In the genomic region with DNA sequence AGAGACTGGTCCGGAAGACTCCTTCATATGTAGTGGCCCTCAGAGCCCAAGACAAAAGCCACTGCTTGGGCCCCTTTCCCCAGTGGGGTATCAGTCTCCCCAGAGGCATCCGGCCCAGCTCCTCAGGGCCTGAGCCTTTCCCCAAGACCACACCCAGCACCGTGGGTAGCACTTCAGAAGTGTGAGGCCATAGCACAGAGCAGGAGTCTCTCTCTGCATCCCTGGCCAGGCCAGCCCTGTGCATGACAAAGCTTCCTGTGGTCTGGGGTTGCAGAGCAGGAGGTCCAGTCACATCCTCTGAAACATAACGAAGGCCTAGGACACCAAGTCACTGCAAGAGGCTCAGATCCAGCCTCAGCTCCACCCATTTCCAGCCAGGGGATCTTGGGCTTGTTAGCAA, we compare ENCODE assay signal across 34 cellular contexts. TPM values are rescaled to one million over a fixed set of nuclear protein-coding genes. Genes with fewer than 3 reads are reported as not detected.
"Had no signal": no experiment of that assay in that cellular context is flagged by ENCODE, and none has a peak within 500 bp of the region (broad histone marks: within the 10 kb centered on the region; RNA-seq: fewer than 3 reads in every experiment).

No MANE protein-coding gene starts in this region.

- H3K9me3 Mint-ChIP-seq: activated CD4-positive, alpha-beta T cell treated with anti-CD3 and anti-CD28 coated beads, Interleukin-2, amount 10 ng/mL, durations not matched to agents 24 days and 14 days; activated naive CD4-positive, alpha-beta T cell treated with anti-CD3 and anti-CD28 coated beads for 36 hours; activated naive CD4-positive, alpha-beta T cell treated with anti-CD3 and anti-CD28 coated beads, Interleukin-2, amount 50 U/mL, for 24 hours; activated naive CD8-positive, alpha-beta T cell treated with anti-CD3 and anti-CD28 coated beads for 36 hours; activated naive CD8-positive, alpha-beta T cell treated with anti-CD3 and anti-CD28 coated beads, Interleukin-2, amount 50 U/mL, for 24 hours; activated T-helper 1 cell treated with anti-CD3 and anti-CD28 coated beads, Interleukin-12 subunit alpha, Interleukin-12 subunit beta, Interleukin-2, Interleukin-4 antibody, amounts not matched to agents 30 ng/mL and 10 ng/mL and 1 ng/mL, durations not matched to agents 14 hours and 24 hours and 36 hours; activated T-helper 2 cell treated with anti-CD3 and anti-CD28 coated beads, Interferon-gamma antibody, Interleukin-2, Interleukin-4, amounts not matched to agents 10 μg/mL and 5 μg/mL and 100 μg/mL, durations not matched to agents 14 hours and 24 hours and 36 hours; central memory CD8-positive, alpha-beta T cell had no signal

- DNase-seq: activated CD4-positive, alpha-beta memory T cell treated with anti-CD3 and anti-CD28 coated beads for 36 hours; activated CD4-positive, alpha-beta T cell treated with anti-CD3 and anti-CD28 coated beads for 36 hours; activated CD4-positive, alpha-beta T cell treated with anti-CD3 and anti-CD28 coated beads, Interleukin-2, amount 10 ng/mL, durations not matched to agents 24 days and 14 days; activated CD4-positive, CD25-positive, alpha-beta regulatory T cell; activated CD4-positive, CD25-positive, alpha-beta regulatory T cell treated with anti-CD3 and anti-CD28 coated beads, Interleukin-2, amount 50 U/mL, for 72 hours; activated CD8-positive, alpha-beta memory T cell treated with anti-CD3 and anti-CD28 coated beads, Interleukin-2, amount 10 ng/mL, durations not matched to agents 7 days and 5 days; activated CD8-positive, alpha-beta memory T cell treated with anti-CD3 and anti-CD28 coated beads, Interleukin-2, amount 50 U/mL, for 4 hours; activated CD8-positive, alpha-beta T cell treated with anti-CD3 and anti-CD28 coated beads, Interleukin-2, amount 10 ng/mL, durations not matched to agents 7 days and 5 days; activated effector memory CD4-positive, alpha-beta T cell treated with anti-CD3 and anti-CD28 coated beads, Interleukin-2, amount 50 U/mL, for 16 hours; activated naive CD4-positive, alpha-beta T cell treated with anti-CD3 and anti-CD28 coated beads for 36 hours; activated naive CD8-positive, alpha-beta T cell treated with anti-CD3 and anti-CD28 coated beads for 36 hours; activated naive CD8-positive, alpha-beta T cell treated with anti-CD3 and anti-CD28 coated beads, Interleukin-2, amount 50 U/mL, for 24 hours; activated T-cell treated with anti-CD3 and anti-CD28 coated beads, Interleukin-2, amount 50 U/mL, for 1 hour; activated T-cell treated with anti-CD3 and anti-CD28 coated beads, Interleukin-2, amount 50 U/mL, for 48 hours; adrenal gland; amygdala; aorta; dorsolateral prefrontal cortex; effector memory CD4-positive, alpha-beta T cell; erythroblast; foreskin keratinocyte; heart right ventricle; T-helper 2 cell had no signal

- H3K27ac ChIP-seq: adrenal gland, coronary artery, dorsolateral prefrontal cortex, esophagus muscularis mucosa, foreskin keratinocyte, gastroesophageal sphincter, heart right ventricle had no signal

- H3K36me3 Mint-ChIP-seq: activated CD4-positive, alpha-beta memory T cell treated with anti-CD3 and anti-CD28 coated beads for 36 hours; activated CD8-positive, alpha-beta memory T cell treated with anti-CD3 and anti-CD28 coated beads, Interleukin-2, amount 10 ng/mL, durations not matched to agents 7 days and 5 days; activated naive CD4-positive, alpha-beta T cell treated with anti-CD3 and anti-CD28 coated beads, Interleukin-2, amount 50 U/mL, for 24 hours; activated naive CD8-positive, alpha-beta T cell treated with anti-CD3 and anti-CD28 coated beads for 36 hours; brain had no signal

- ATAC-seq: activated CD4-positive, alpha-beta T cell treated with anti-CD3 and anti-CD28 coated beads for 36 hours; activated CD8-positive, alpha-beta memory T cell treated with anti-CD3 and anti-CD28 coated beads, Interleukin-2, amount 10 ng/mL, durations not matched to agents 7 days and 5 days; activated CD8-positive, alpha-beta T cell treated with anti-CD3 and anti-CD28 coated beads, Interleukin-2, amount 10 ng/mL, durations not matched to agents 7 days and 5 days; activated naive CD8-positive, alpha-beta T cell treated with anti-CD3 and anti-CD28 coated beads, Interleukin-2, amount 50 U/mL, for 24 hours; foreskin keratinocyte; gastroesophageal sphincter; heart right ventricle had no signal

- H3K27me3 Mint-ChIP-seq: activated CD4-positive, alpha-beta T cell treated with anti-CD3 and anti-CD28 coated beads for 36 hours; activated CD4-positive, alpha-beta T cell treated with anti-CD3 and anti-CD28 coated beads, Interleukin-2, amount 10 ng/mL, durations not matched to agents 24 days and 14 days; activated naive CD8-positive, alpha-beta T cell treated with anti-CD3 and anti-CD28 coated beads for 36 hours; dendritic cell treated with granulocyte-macrophage colony-stimulating factor and Interleukin-4, amounts not matched to agents 40 ng/mL and 50 ng/mL, for 4 days had no signal

- H3K4me3 Mint-ChIP-seq: activated CD4-positive, alpha-beta memory T cell treated with anti-CD3 and anti-CD28 coated beads for 36 hours; activated CD4-positive, alpha-beta T cell treated with anti-CD3 and anti-CD28 coated beads for 36 hours; activated CD4-positive, alpha-beta T cell treated with anti-CD3 and anti-CD28 coated beads, Interleukin-2, amount 10 ng/mL, durations not matched to agents 24 days and 14 days; activated CD8-positive, alpha-beta memory T cell treated with anti-CD3 and anti-CD28 coated beads, Interleukin-2, amount 10 ng/mL, durations not matched to agents 7 days and 5 days; activated CD8-positive, alpha-beta T cell treated with anti-CD3 and anti-CD28 coated beads, Interleukin-2, amount 10 ng/mL, durations not matched to agents 7 days and 5 days; activated naive CD4-positive, alpha-beta T cell treated with anti-CD3 and anti-CD28 coated beads for 36 hours; activated naive CD4-positive, alpha-beta T cell treated with anti-CD3 and anti-CD28 coated beads, Interleukin-2, amount 50 U/mL, for 24 hours; activated naive CD8-positive, alpha-beta T cell treated with anti-CD3 and anti-CD28 coated beads for 36 hours; activated naive CD8-positive, alpha-beta T cell treated with anti-CD3 and anti-CD28 coated beads, Interleukin-2, amount 50 U/mL, for 24 hours; activated T-helper 1 cell treated with anti-CD3 and anti-CD28 coated beads, Interleukin-12 subunit alpha, Interleukin-12 subunit beta, Interleukin-2, Interleukin-4 antibody, amounts not matched to agents 30 ng/mL and 10 ng/mL and 1 ng/mL, durations not matched to agents 14 hours and 24 hours and 36 hours; central memory CD8-positive, alpha-beta T cell; dendritic cell treated with granulocyte-macrophage colony-stimulating factor and Interleukin-4, amounts not matched to agents 40 ng/mL and 50 ng/mL, for 4 days had no signal

- H3K36me3 ChIP-seq: adrenal gland, esophagus muscularis mucosa, gastroesophageal sphincter, heart right ventricle had no signal

- H3K27me3 ChIP-seq: adrenal gland, esophagus muscularis mucosa, foreskin keratinocyte, gastroesophageal sphincter had no signal

- H3K27ac Mint-ChIP-seq: activated CD4-positive, alpha-beta memory T cell treated with anti-CD3 and anti-CD28 coated beads for 36 hours; activated CD4-positive, alpha-beta T cell treated with anti-CD3 and anti-CD28 coated beads for 36 hours; activated CD4-positive, alpha-beta T cell treated with anti-CD3 and anti-CD28 coated beads, Interleukin-2, amount 10 ng/mL, durations not matched to agents 24 days and 14 days; activated CD8-positive, alpha-beta memory T cell treated with anti-CD3 and anti-CD28 coated beads, Interleukin-2, amount 10 ng/mL, durations not matched to agents 7 days and 5 days; activated CD8-positive, alpha-beta T cell treated with anti-CD3 and anti-CD28 coated beads, Interleukin-2, amount 10 ng/mL, durations not matched to agents 7 days and 5 days; activated naive CD4-positive, alpha-beta T cell treated with anti-CD3 and anti-CD28 coated beads for 36 hours; activated naive CD4-positive, alpha-beta T cell treated with anti-CD3 and anti-CD28 coated beads, Interleukin-2, amount 50 U/mL, for 24 hours; activated naive CD8-positive, alpha-beta T cell treated with anti-CD3 and anti-CD28 coated beads for 36 hours; activated naive CD8-positive, alpha-beta T cell treated with anti-CD3 and anti-CD28 coated beads, Interleukin-2, amount 50 U/mL, for 24 hours; activated T-helper 1 cell treated with anti-CD3 and anti-CD28 coated beads, Interleukin-12 subunit alpha, Interleukin-12 subunit beta, Interleukin-2, Interleukin-4 antibody, amounts not matched to agents 30 ng/mL and 10 ng/mL and 1 ng/mL, durations not matched to agents 14 hours and 24 hours and 36 hours; activated T-helper 2 cell treated with anti-CD3 and anti-CD28 coated beads, Interferon-gamma antibody, Interleukin-2, Interleukin-4, amounts not matched to agents 10 μg/mL and 5 μg/mL and 100 μg/mL, durations not matched to agents 14 hours and 24 hours and 36 hours; dendritic cell treated with granulocyte-macrophage colony-stimulating factor and Interleukin-4, amounts not matched to agents 40 ng/mL and 50 ng/mL, for 4 days had no signal

- H3K4me1 Mint-ChIP-seq: activated CD4-positive, alpha-beta T cell treated with anti-CD3 and anti-CD28 coated beads for 36 hours; activated CD4-positive, alpha-beta T cell treated with anti-CD3 and anti-CD28 coated beads, Interleukin-2, amount 10 ng/mL, durations not matched to agents 24 days and 14 days; activated CD8-positive, alpha-beta memory T cell treated with anti-CD3 and anti-CD28 coated beads, Interleukin-2, amount 10 ng/mL, durations not matched to agents 7 days and 5 days; activated naive CD4-positive, alpha-beta T cell treated with anti-CD3 and anti-CD28 coated beads, Interleukin-2, amount 50 U/mL, for 24 hours; activated naive CD8-positive, alpha-beta T cell treated with anti-CD3 and anti-CD28 coated beads for 36 hours; activated naive CD8-positive, alpha-beta T cell treated with anti-CD3 and anti-CD28 coated beads, Interleukin-2, amount 50 U/mL, for 24 hours; central memory CD8-positive, alpha-beta T cell had no signal

- H3K4me3 ChIP-seq: adrenal gland, coronary artery, dorsolateral prefrontal cortex, esophagus muscularis mucosa, gastroesophageal sphincter, heart right ventricle had no signal

RNA-seq across cellular contexts. Expression of a gene that starts 56.8 kb away (rescaled TPM):
- total RNA-seq: activated CD4-positive, alpha-beta memory T cell treated with anti-CD3 and anti-CD28 coated beads for 36 hours; activated CD4-positive, alpha-beta T cell treated with anti-CD3 and anti-CD28 coated beads for 36 hours; activated CD4-positive, alpha-beta T cell treated with anti-CD3 and anti-CD28 coated beads, Interleukin-2, amount 10 ng/mL, durations not matched to agents 24 days and 14 days; activated CD8-positive, alpha-beta memory T cell treated with anti-CD3 and anti-CD28 coated beads for 36 hours; activated CD8-positive, alpha-beta memory T cell treated with anti-CD3 and anti-CD28 coated beads, Interleukin-2, amount 10 ng/mL, durations not matched to agents 7 days and 5 days; activated CD8-positive, alpha-beta T cell treated with anti-CD3 and anti-CD28 coated beads, Interleukin-2, amount 10 ng/mL, durations not matched to agents 7 days and 5 days; activated naive CD8-positive, alpha-beta T cell treated with anti-CD3 and anti-CD28 coated beads for 36 hours; activated T-helper 1 cell treated with anti-CD3 and anti-CD28 coated beads, Interleukin-12 subunit alpha, Interleukin-12 subunit beta, Interleukin-2, Interleukin-4 antibody, amounts not matched to agents 30 ng/mL and 10 ng/mL and 1 ng/mL, durations not matched to agents 14 hours and 24 hours and 36 hours; activated T-helper 2 cell treated with anti-CD3 and anti-CD28 coated beads, Interferon-gamma antibody, Interleukin-2, Interleukin-4, amounts not matched to agents 10 μg/mL and 5 μg/mL and 100 μg/mL, durations not matched to agents 14 hours and 24 hours and 36 hours; T-helper 1 cell treated with Interleukin-12 subunit alpha and Interleukin-12 subunit beta and Interleukin-4 antibody, amounts not matched to agents 30 ng/mL and 1 ng/mL, for 36 hours had no signal
- polyA plus RNA-seq: foreskin keratinocyte had no signal
